18 cellular contexts compared by ENCODE assay signal in genomic region chr16:52963471-52963870, GRCh38.
"Had no signal": no experiment of that assay in that cellular context is flagged by ENCODE, and none has a peak within 500 bp of the region (broad histone marks: within the 10 kb centered on the region; RNA-seq: fewer than 3 reads in every experiment).

No MANE protein-coding gene starts in this region.

- H3K4me3 ChIP-seq: breast epithelium, gastrocnemius medialis, heart right ventricle, left ventricle myocardium inferior, mucosa of descending colon, ovary, suprapubic skin had no signal

- H3K27ac Mint-ChIP-seq: dendritic cell treated with granulocyte-macrophage colony-stimulating factor and Interleukin-4, amounts not matched to agents 40 ng/mL and 50 ng/mL, for 4 days; effector memory CD8-positive, alpha-beta T cell; natural killer cell; stimulated activated naive CD8-positive, alpha-beta T cell treated with anti-CD3 and anti-CD28 coated beads, Interleukin-15, Interleukin-2, amounts not matched to agents 100 ng/mL and 50 ng/mL, for 24 hours had no signal

- H3K4me1 Mint-ChIP-seq: natural killer cell had no signal

- H3K4me1 ChIP-seq: breast epithelium, gastrocnemius medialis, heart right ventricle, left ventricle myocardium inferior, suprapubic skin had no signal

- H3K9me3 ChIP-seq: breast epithelium, gastrocnemius medialis, heart right ventricle, left ventricle myocardium inferior, mucosa of descending colon, ovary, suprapubic skin had no signal

- H3K27ac ChIP-seq: breast epithelium, gastrocnemius medialis, heart right ventricle, left ventricle myocardium inferior, ovary, suprapubic skin had no signal

- H3K4me3 Mint-ChIP-seq: dendritic cell treated with granulocyte-macrophage colony-stimulating factor and Interleukin-4, amounts not matched to agents 40 ng/mL and 50 ng/mL, for 4 days; effector memory CD8-positive, alpha-beta T cell; natural killer cell; stimulated activated naive CD8-positive, alpha-beta T cell treated with anti-CD3 and anti-CD28 coated beads, Interleukin-15, Interleukin-2, amounts not matched to agents 100 ng/mL and 50 ng/mL, for 24 hours had no signal

- H3K36me3 ChIP-seq: breast epithelium, gastrocnemius medialis, heart right ventricle, left ventricle myocardium inferior, ovary, suprapubic skin had no signal

- ATAC-seq: activated CD4-positive, CD25-positive, alpha-beta regulatory T cell treated with anti-CD3 and anti-CD28 coated beads, Interleukin-2, amount 50 U/mL, for 24 hours; effector memory CD8-positive, alpha-beta T cell; gastrocnemius medialis; heart right ventricle; mucosa of descending colon; natural killer cell; sciatic nerve had no signal

- H3K27me3 ChIP-seq: breast epithelium, gastrocnemius medialis, heart right ventricle, ovary, suprapubic skin had no signal

- H3K36me3 Mint-ChIP-seq: natural killer cell had no signal

- H3K9me3 Mint-ChIP-seq: effector memory CD8-positive, alpha-beta T cell; natural killer cell; stimulated activated naive CD8-positive, alpha-beta T cell treated with anti-CD3 and anti-CD28 coated beads, Interleukin-15, Interleukin-2, amounts not matched to agents 100 ng/mL and 50 ng/mL, for 24 hours had no signal

- FAIRE-seq: keratinocyte had no signal

- H3K27me3 Mint-ChIP-seq: dendritic cell treated with granulocyte-macrophage colony-stimulating factor and Interleukin-4, amounts not matched to agents 40 ng/mL and 50 ng/mL, for 4 days had no signal

- DNase-seq: activated CD4-positive, alpha-beta T cell treated with anti-CD3 and anti-CD28 coated beads, Interleukin-2, amount 50 U/mL, for 1 hour; activated naive CD4-positive, alpha-beta T cell treated with Interleukin-2 at 50 U/mL for 16 hours; anterior cingulate cortex; effector memory CD8-positive, alpha-beta T cell; gastrocnemius medialis; heart right ventricle; left ventricle myocardium inferior; mucosa of descending colon; natural killer cell; ovary; trophoblast cell had no signal
